ENCODE assay signal across 36 cellular contexts in genomic region chr20:59084041-59084841, GRCh38. TPM values are rescaled to one million over a fixed set of nuclear protein-coding genes. Genes with fewer than 3 reads are reported as not detected.
DNase-seq lines count a peak whose midpoint lies in the region; ATAC-seq, FAIRE-seq and TF ChIP-seq lines count a peak whose summit lies in the region.
"Had no signal": no experiment of that assay in that cellular context is flagged by ENCODE, and none has a peak within 500 bp of the region (broad histone marks: within the 10 kb centered on the region; RNA-seq: fewer than 3 reads in every experiment).

No MANE protein-coding gene starts in this region.

- H3K4me3 ChIP-seq in mammary epithelial cell (replicated peaks in 1 of 3; ENCODE audit: insufficient read depth in 1 of 3, low read depth in 2 of 3, low read length in 3 of 3) (no peak overlapping the region), heart left ventricle (no peak overlapping the region), pancreas (no peak overlapping the region), SK-N-SH (ENCODE audit: low read depth in 2 of 2, low read length in 1 of 2) (no peak overlapping the region)
- H3K4me3 ChIP-seq: breast epithelium, gastroesophageal sphincter, GM23338, thoracic aorta, uterus had no signal

- H3K27me3 Mint-ChIP-seq in MCF 10A (ENCODE audit: insufficient read depth, unreplicated experiment), result peaks cover 14% of the 10 kb centered on the region

- TF ChIP-seq CTCF in MCF 10A (IDR thresholded peaks at IDR 0.05; ENCODE audit: unreplicated experiment) (no peak), mammary epithelial cell (conservative IDR thresholded peaks at IDR 0.05 in 1 of 2, IDR thresholded peaks at IDR 0.05 in 1 of 2; ENCODE audit: extremely low read depth in 1 of 2, insufficient read depth in 1 of 2, low read depth in 1 of 2, low read length in 2 of 2) (no peak), heart left ventricle (IDR thresholded peaks at IDR 0.05) (no peak), pancreas (IDR thresholded peaks at IDR 0.05) (no peak), SK-N-SH (IDR thresholded peaks at IDR 0.05) (no peak)

- ATAC-seq in heart left ventricle, result peak; percentile 45 to 62 (median 56)
- ATAC-seq in pancreas, result peak in 3 of 4 donors; percentile 66 to 75 (median 68)
- ATAC-seq in stimulated activated effector memory CD8-positive, alpha-beta T cell treated with anti-CD3 and anti-CD28 coated beads, Interleukin-12 subunit alpha, Interleukin-12 subunit beta, amount 100 ng/mL, for 72 hours, result no peak
- ATAC-seq in GM21360 (IDR thresholded peaks at IDR 0.05; ENCODE audit: unreplicated experiment), result no peak
- ATAC-seq: activated naive CD4-positive, alpha-beta T cell treated with anti-CD3 and anti-CD28 coated beads, Interleukin-2, amount 50 U/mL, for 72 hours; gastroesophageal sphincter; GM23338; left colon; Panc1 had no signal

- H3F3A ChIP-seq in SK-N-SH (replicated peaks; ENCODE audit: insufficient read depth), result no peaks in the 10 kb centered on the region

- no peak overlapping the region for H3K27ac ChIP-seq in mammary epithelial cell (ENCODE audit: insufficient read depth, low read depth, low read length)
- H3K27ac ChIP-seq in heart left ventricle, result peak overlapping the region in 1 of 12 donors; percentile 7
- H3K27ac ChIP-seq in pancreas, result no peak overlapping the region
- H3K27ac ChIP-seq in SK-N-SH (ENCODE audit: low read depth in 2 of 2, low read length in 1 of 2), result no peak overlapping the region
- H3K27ac ChIP-seq: gastroesophageal sphincter, parathyroid adenoma, thoracic aorta, uterus, VCaP had no signal

- no peaks in the 10 kb centered on the region for H4K20me1 ChIP-seq in mammary epithelial cell (ENCODE audit: insufficient read depth, low read length)
- no peaks in the 10 kb centered on the region for H4K20me1 ChIP-seq in SK-N-SH (ENCODE audit: insufficient read depth)

- H3K36me3 ChIP-seq in mammary epithelial cell (ENCODE audit: insufficient read depth, low read length) (no peaks in the 10 kb centered on the region), heart left ventricle (no peaks in the 10 kb centered on the region), pancreas (no peaks in the 10 kb centered on the region), SK-N-SH (replicated peaks in 1 of 2; ENCODE audit: control insufficient read depth in 1 of 2, insufficient read depth in 2 of 2, low read length in 1 of 2) (no peaks in the 10 kb centered on the region)
- H3K36me3 ChIP-seq: breast epithelium, gastroesophageal sphincter, thoracic aorta, uterus had no signal

- no peak for TF ChIP-seq EP300 in SK-N-SH (IDR thresholded peaks at IDR 0.05; ENCODE audit: borderline replicate concordance in 1 of 2, low read depth in 1 of 2, low read length in 1 of 2)

- in situ Hi-C loops in mammary epithelial cell (cut with MboI; ENCODE audit: low sequenced_read_pairs in 2 of 2), result loop anchor here (10.0 to 25.0 kb wide), 2 partner anchors 121 to 128 kb away; no protein-coding TSS in a partner anchor

- H3K4me2 ChIP-seq in mammary epithelial cell (ENCODE audit: insufficient read depth, low read depth, low read length), result no peak overlapping the region
- H3K4me2 ChIP-seq in SK-N-SH, result no peak overlapping the region
- H3K4me2 ChIP-seq: GM23338 had no signal

- H3K9me2 ChIP-seq in SK-N-SH, result no peaks in the 10 kb centered on the region

- FAIRE-seq in pancreas (lab: Jason Lieb, UNC), result no peak

- no peak for TF ChIP-seq RAD21 in SK-N-SH (IDR thresholded peaks at IDR 0.05; ENCODE audit: low read length)

- H3K9me3 ChIP-seq in mammary epithelial cell (replicated peaks; ENCODE audit: insufficient read depth, low read length), result no peaks in the 10 kb centered on the region
- H3K9me3 ChIP-seq in heart left ventricle, result no peaks in the 10 kb centered on the region
- H3K9me3 ChIP-seq in pancreas, result no peaks in the 10 kb centered on the region
- H3K9me3 ChIP-seq in SK-N-SH, result no peaks in the 10 kb centered on the region
- H3K9me3 ChIP-seq: breast epithelium, gastroesophageal sphincter, thoracic aorta, uterus had no signal

- dilution Hi-C loops in mammary epithelial cell (cut with HindIII; ENCODE audit: low sequenced_read_pairs), result no loop called here

- CTCF ChIA-PET in MCF 10A (lab: Yijun Ruan, JAX) (interaction anchor here (0.6 to 7.1 kb wide), 6 partner anchors 52 to 372 kb away, joined by 3 to 98 read pairs (median 4); partner anchors contain the start of gene ATP5F1E), mammary epithelial cell (lab: Charles Lee; ENCODE audit: low non-redundant PET) (interaction anchor here (0.5 kb wide), 1 partner anchor 442 kb away, joined by 3 read pairs; no protein-coding TSS in a partner anchor), SK-N-SH (lab: Yijun Ruan, JAX) (interaction anchor here (0.6 to 1.5 kb wide), 4 partner anchors 10 to 220 kb away, joined by 3 to 4 read pairs (median 4); no protein-coding TSS in a partner anchor)

- no peak overlapping the region for H3K9ac ChIP-seq in mammary epithelial cell (ENCODE audit: insufficient read depth, low read length)
- no peak overlapping the region for H3K9ac ChIP-seq in SK-N-SH
- H3K9ac ChIP-seq: parathyroid adenoma had no signal

- POLR2A ChIA-PET in MCF 10A (lab: Yijun Ruan, JAX) (no interaction called here), SK-N-SH (lab: Yijun Ruan, JAX) (no interaction called here)

- H2AFZ ChIP-seq in mammary epithelial cell (ENCODE audit: low read depth, low read length) (no peak overlapping the region), SK-N-SH (ENCODE audit: low read depth) (no peak overlapping the region)
- H2AFZ ChIP-seq: GM23338, parathyroid adenoma had no signal

- no peaks in the 10 kb centered on the region for H3K79me2 ChIP-seq in mammary epithelial cell (ENCODE audit: insufficient read depth, low read length)
- no peaks in the 10 kb centered on the region for H3K79me2 ChIP-seq in SK-N-SH (ENCODE audit: insufficient read depth)
- H3K79me2 ChIP-seq: parathyroid adenoma had no signal

- H3K4me3 Mint-ChIP-seq in MCF 10A (ENCODE audit: unreplicated experiment), result no peak overlapping the region
- H3K4me3 Mint-ChIP-seq in stimulated activated effector memory CD8-positive, alpha-beta T cell treated with anti-CD3 and anti-CD28 coated beads, Interleukin-12 subunit alpha, Interleukin-12 subunit beta, amount 100 ng/mL, for 72 hours, result no peak overlapping the region
- H3K4me3 Mint-ChIP-seq: GM23338; neural crest cell; stimulated activated naive CD8-positive, alpha-beta T cell treated with anti-CD3 and anti-CD28 coated beads, Interleukin-15, Interleukin-2, amounts not matched to agents 100 ng/mL and 50 ng/mL, for 24 hours had no signal

- peaks cover 19% of the 10 kb centered on the region for H3K4me1 Mint-ChIP-seq in MCF 10A (ENCODE audit: insufficient read depth, unreplicated experiment)
- H3K4me1 Mint-ChIP-seq in stimulated activated effector memory CD8-positive, alpha-beta T cell treated with anti-CD3 and anti-CD28 coated beads, Interleukin-12 subunit alpha, Interleukin-12 subunit beta, amount 100 ng/mL, for 72 hours, result no peaks in the 10 kb centered on the region
- H3K4me1 Mint-ChIP-seq: GM23338 had no signal

- H3K27me3 ChIP-seq in mammary epithelial cell (ENCODE audit: insufficient read depth, low read length) (peaks cover 2% of the 10 kb centered on the region), heart left ventricle (peaks cover 0 to 7% (median 0%) of the 10 kb centered on the region in 9 donors), pancreas (no peaks in the 10 kb centered on the region), SK-N-SH (ENCODE audit: insufficient read depth) (no peaks in the 10 kb centered on the region)
- H3K27me3 ChIP-seq: breast epithelium, uterus had no signal

- H3K27ac Mint-ChIP-seq in MCF 10A (ENCODE audit: low read depth, unreplicated experiment), result no peak overlapping the region
- no peak overlapping the region for H3K27ac Mint-ChIP-seq in stimulated activated effector memory CD8-positive, alpha-beta T cell treated with anti-CD3 and anti-CD28 coated beads, Interleukin-12 subunit alpha, Interleukin-12 subunit beta, amount 100 ng/mL, for 72 hours
- H3K27ac Mint-ChIP-seq: activated naive CD4-positive, alpha-beta T cell treated with anti-CD3 and anti-CD28 coated beads, Interleukin-2, amount 50 U/mL, for 72 hours; activated T-helper 2 cell treated with anti-CD3 and anti-CD28 coated beads, Interferon-gamma antibody, Interleukin-2, Interleukin-4, amounts not matched to agents 10 μg/mL and 5 μg/mL and 100 μg/mL, durations not matched to agents 14 hours and 24 hours and 36 hours; CD14-positive monocyte; GM23338; stimulated activated naive CD8-positive, alpha-beta T cell treated with anti-CD3 and anti-CD28 coated beads, Interleukin-15, Interleukin-2, amounts not matched to agents 100 ng/mL and 50 ng/mL, for 24 hours had no signal

- H3K4me1 ChIP-seq in mammary epithelial cell (ENCODE audit: insufficient read depth, low read length) (peaks cover 10% of the 10 kb centered on the region), heart left ventricle (peaks cover 0 to 9% (median 3%) of the 10 kb centered on the region in 12 donors), pancreas (peaks cover 0 to 5% (median 0%) of the 10 kb centered on the region in 3 donors), SK-N-SH (ENCODE audit: control insufficient read depth in 1 of 2, insufficient read depth in 2 of 2, low read depth in 1 of 2, low read length in 1 of 2) (peaks cover 0 to 3% of the 10 kb centered on the region in 2 experiments; a peak in 3 of 4 replicates)
- H3K4me1 ChIP-seq: breast epithelium, parathyroid adenoma, uterus had no signal

- intact Hi-C loops in MCF 10A (cut with micrococcal nuclease), result no loop called here
- intact Hi-C loops in mammary epithelial cell (cut with micrococcal nuclease), result loop anchor here (2.0 to 5.0 kb wide), 2 partner anchors 42 to 213 kb away; partner anchors contain the start of gene PRELID3B
- intact Hi-C loops in heart left ventricle (cut with DNase I), result loop anchor here in 5 of 10 donors (2.0 to 10.0 kb wide), 5 partner anchors 209 to 371 kb away; no protein-coding TSS in a partner anchor
- intact Hi-C loops in pancreas (cut with DNase I), result loop anchor here in 2 of 3 donors (10.0 kb wide), 2 partner anchors 141 to 321 kb away; no protein-coding TSS in a partner anchor

- H3K36me3 Mint-ChIP-seq in MCF 10A (ENCODE audit: insufficient read depth, unreplicated experiment), result no peaks in the 10 kb centered on the region
- no peaks in the 10 kb centered on the region for H3K36me3 Mint-ChIP-seq in stimulated activated effector memory CD8-positive, alpha-beta T cell treated with anti-CD3 and anti-CD28 coated beads, Interleukin-12 subunit alpha, Interleukin-12 subunit beta, amount 100 ng/mL, for 72 hours
- H3K36me3 Mint-ChIP-seq: activated naive CD4-positive, alpha-beta T cell treated with anti-CD3 and anti-CD28 coated beads, Interleukin-2, amount 50 U/mL, for 72 hours; CD14-positive monocyte had no signal

- DNase-seq in MCF 10A (ENCODE audit: unreplicated experiment) (peak; percentile 35), mammary epithelial cell (no peak), NCI-H2196 treated with DMSO at 0.1 percent for 48 hours (lab: John Stamatoyannopoulos, UW; ENCODE audit: unreplicated experiment) (peak; percentile 5), heart left ventricle (peak; percentile 28 to 69 (median 41)), pancreas (peak in 4 of 6 donors; percentile 27 to 36 (median 34)), SK-N-SH (no peak)
- DNase-seq in stimulated activated effector memory CD8-positive, alpha-beta T cell treated with anti-CD3 and anti-CD28 coated beads, Interleukin-12 subunit alpha, Interleukin-12 subunit beta, amount 100 ng/mL, for 72 hours (ENCODE audit: low spot score in 2 of 2), result no peak
- DNase-seq: activated CD4-positive, alpha-beta T cell treated with anti-CD3 and anti-CD28 coated beads for 4 hours; activated T-cell treated with anti-CD3 and anti-CD28 coated beads for 4 hours; DND-41; GF-D8; hippocampal formation; Kasumi-1; left colon; MV-4-11; NCI-H187; NCI-H2171 treated with DMSO at 0.1 percent for 48 hours; NCI-H526 treated with DMSO at 0.1 percent for 48 hours; SIG-M5; stimulated activated CD4-positive, alpha-beta T cell treated with anti-CD3 and anti-CD28 coated beads, Interleukin-2, amount 100 ng/mL, for 24 hours; SW 1271; T-helper 9 cell had no signal

- WGBS in mammary epithelial cell (ENCODE audit: low coverage, missing lambda C conversion rate), result 26% methylated on average over 8 of the region's 9 CpGs
- WGBS in heart left ventricle, 4 donors, result 38 to 52% (median 47%) methylated on average over 9 of the region's 9 CpGs
- WGBS in pancreas, 2 donors, result 32 to 35% methylated on average over 9 of the region's 9 CpGs
- 79% methylated on average over 9 of the region's 9 CpGs for WGBS in SK-N-SH (ENCODE audit: low lambda C conversion rate)

- no peaks in the 10 kb centered on the region for H3K9me3 Mint-ChIP-seq in MCF 10A (ENCODE audit: unreplicated experiment)
- H3K9me3 Mint-ChIP-seq in stimulated activated effector memory CD8-positive, alpha-beta T cell treated with anti-CD3 and anti-CD28 coated beads, Interleukin-12 subunit alpha, Interleukin-12 subunit beta, amount 100 ng/mL, for 72 hours, result no peaks in the 10 kb centered on the region
- H3K9me3 Mint-ChIP-seq: activated naive CD4-positive, alpha-beta T cell treated with anti-CD3 and anti-CD28 coated beads, Interleukin-2, amount 50 U/mL, for 72 hours; activated T-helper 2 cell treated with anti-CD3 and anti-CD28 coated beads, Interferon-gamma antibody, Interleukin-2, Interleukin-4, amounts not matched to agents 10 μg/mL and 5 μg/mL and 100 μg/mL, durations not matched to agents 14 hours and 24 hours and 36 hours; CD14-positive monocyte; GM23338; neural crest cell; stimulated activated naive CD8-positive, alpha-beta T cell treated with anti-CD3 and anti-CD28 coated beads, Interleukin-15, Interleukin-2, amounts not matched to agents 100 ng/mL and 50 ng/mL, for 24 hours had no signal

- no peak for TF ChIP-seq POLR2A in heart left ventricle (IDR thresholded peaks at IDR 0.05)

- BruUV-seq in MCF 10A (replicated peaks; lab: Mats Ljungman, UMichigan), result no TSS peak
- BruUV-seq in mammary epithelial cell (replicated peaks; lab: Mats Ljungman, UMichigan), result no TSS peak

RNA-seq across cellular contexts. Expression of gene PRELID3B, which starts 41.7 kb away (rescaled TPM):
- 180 and 197 TPM in 2 replicates for total RNA-seq in MCF 10A (2022)
- total RNA-seq in mammary epithelial cell, result 100 to 1,000 TPM in 1 of 2 donors, 10 to 100 TPM in 1; 81.2 to 103 TPM
- 49.5 TPM for polyA plus RNA-seq in mammary epithelial cell
- 91.4 TPM for polyA minus RNA-seq in mammary epithelial cell
- 10 to 100 TPM; 34.6 to 51.0 (median 43.7) TPM for total RNA-seq in heart left ventricle
- polyA plus RNA-seq in heart left ventricle, result 10 to 100 TPM; 14.1 to 39.6 TPM
- 10 to 100 TPM; 12.6 to 23.2 (median 18.9) TPM for total RNA-seq in pancreas
- polyA plus RNA-seq in pancreas, result 10 to 100 TPM in 1 of 2 donors, 1 to 10 TPM in 1; 8.4 to 24.9 TPM
- 20.9 and 27.4 TPM in 2 replicates for polyA plus RNA-seq in SK-N-SH (2012; rRNA removed)
- polyA plus RNA-seq in SK-N-SH (2012; cell fraction: cytosol; rRNA removed), result 38.1 and 58.8 TPM in 2 replicates
- polyA plus RNA-seq in SK-N-SH (2012; cell fraction: nucleus; rRNA removed), result 6.0 and 10.8 TPM in 2 replicates

RNA-seq across cellular contexts. Expression of gene ATP5F1E, which starts 52.1 kb away (rescaled TPM):
- total RNA-seq in MCF 10A (2022), result 65.2 and 69.7 TPM in 2 replicates
- 10 to 100 TPM; 13.7 to 75.4 TPM for total RNA-seq in mammary epithelial cell
- polyA plus RNA-seq in mammary epithelial cell, result 39.1 TPM
- polyA minus RNA-seq in mammary epithelial cell, result 9.7 TPM
- 100 to 1,000 TPM in 7 of 9 donors, 10 to 100 TPM in 2; 38.5 to 153 (median 116) TPM for total RNA-seq in heart left ventricle
- 100 to 1,000 TPM in 1 of 2 donors, 10 to 100 TPM in 1; 66.4 to 130 TPM for polyA plus RNA-seq in heart left ventricle
- 10 to 100 TPM; 11.2 to 28.2 (median 21.7) TPM for total RNA-seq in pancreas
- polyA plus RNA-seq in pancreas, result 10 to 100 TPM; 25.5 to 38.0 TPM
- 48.0 and 60.8 TPM in 2 replicates for polyA plus RNA-seq in SK-N-SH (2012; rRNA removed)
- 80.3 and 119 TPM in 2 replicates for polyA plus RNA-seq in SK-N-SH (2012; cell fraction: cytosol; rRNA removed)
- polyA plus RNA-seq in SK-N-SH (2012; cell fraction: nucleus; rRNA removed), result 15.0 and 17.5 TPM in 2 replicates

Comparison
In these comparisons a context has a peak if more than half of its experiments do, and no peak if none do; other contexts are left out.
1. DNase-seq: peak in MCF 10A (single experiment), NCI-H2196 treated with DMSO at 0.1 percent for 48 hours (single experiment), heart left ventricle (5 of 5) and pancreas (4 of 6); none in mammary epithelial cell (single experiment), stimulated activated effector memory CD8-positive, alpha-beta T cell treated with anti-CD3 and anti-CD28 coated beads, Interleukin-12 subunit alpha, Interleukin-12 subunit beta, amount 100 ng/mL, for 72 hours (0 of 2) and SK-N-SH (single experiment).
2. ATAC-seq: peak in heart left ventricle (4 of 4) and pancreas (3 of 4); none in stimulated activated effector memory CD8-positive, alpha-beta T cell treated with anti-CD3 and anti-CD28 coated beads, Interleukin-12 subunit alpha, Interleukin-12 subunit beta, amount 100 ng/mL, for 72 hours (single experiment) and GM21360 (single experiment).